In genomic region chr3:189324538-189325138, GRCh38 we compare ENCODE assay signal across 1 cellular context.
TF ChIP-seq lines count a peak whose summit lies in the region.

No MANE protein-coding gene starts in this region.

TF ChIP-seq in GM12878, 131 proteins besides CTCF, POLR2A, EP300 and RAD21 (continued from another document and continues in another):
- TF ChIP-seq BCLAF1 (IDR thresholded peaks at IDR 0.05) = no peak
- TF ChIP-seq STAT3 (IDR thresholded peaks at IDR 0.05; ENCODE audit: low read depth, low read length) = no peak
- TF ChIP-seq CHD2 (IDR thresholded peaks at IDR 0.05; ENCODE audit: borderline replicate concordance, low read depth, low read length) = 0 out of 2 replicates have a peak, but pooled peaks have one; percentile 33
- peak; percentile 100 for TF ChIP-seq RUNX3 (IDR thresholded peaks at IDR 0.05; ENCODE audit: low read length)
- TF ChIP-seq LARP7 (IDR thresholded peaks at IDR 0.05) = no peak
- peak; percentile 73; the same call in 1 of the 2 replicates for TF ChIP-seq MEF2A (IDR thresholded peaks at IDR 0.05; ENCODE audit: insufficient read depth, low read depth, low read length)
- TF ChIP-seq IKZF2 (IDR thresholded peaks at IDR 0.05) = peak; percentile 92 to 94
- TF ChIP-seq EZH2 (IDR thresholded peaks at IDR 0.05; ENCODE audit: borderline replicate concordance, control insufficient read depth, low read depth, low read length) = no peak
- no peak for TF ChIP-seq ASH2L (IDR thresholded peaks at IDR 0.05; ENCODE audit: borderline replicate concordance, low read depth)
- TF ChIP-seq JUND (IDR thresholded peaks at IDR 0.05; ENCODE audit: low read depth, low read length) = no peak
- TF ChIP-seq SMC3 (IDR thresholded peaks at IDR 0.05; ENCODE audit: borderline replicate concordance, low read length) = no peak
- no peak for TF ChIP-seq CHD1 (IDR thresholded peaks at IDR 0.05; ENCODE audit: low read depth, low read length)
- peak; percentile 37; the same call in 1 of the 2 replicates for TF ChIP-seq JUNB (IDR thresholded peaks at IDR 0.05)
- no peak for TF ChIP-seq STAT1 (conservative IDR thresholded peaks at IDR 0.05)
- peak; percentile 33; the same call in 1 of the 2 replicates for TF ChIP-seq TCF3 (IDR thresholded peaks at IDR 0.05; ENCODE audit: borderline replicate concordance, insufficient read depth, low read depth, low read length)
- no peak for TF ChIP-seq ZBTB4 (CRISPR knock-in tag; IDR thresholded peaks at IDR 0.05)
- peak; percentile 94 for TF ChIP-seq IKZF1 (conservative IDR thresholded peaks at IDR 0.05)
- TF ChIP-seq E4F1 (IDR thresholded peaks at IDR 0.05; ENCODE audit: borderline replicate concordance, partially characterized antibody) = no peak
- no peak for TF ChIP-seq ZNF207 (IDR thresholded peaks at IDR 0.05; ENCODE audit: borderline replicate concordance)
- no peak for TF ChIP-seq USF1 (IDR thresholded peaks at IDR 0.05; ENCODE audit: borderline replicate concordance, extremely low read length, insufficient read depth, low read depth, low read length)
- TF ChIP-seq RELA (IDR thresholded peaks at IDR 0.05; ENCODE audit: borderline replicate concordance, partially characterized antibody) = no peak
- peak; percentile 90 for TF ChIP-seq MTA2 (IDR thresholded peaks at IDR 0.05; ENCODE audit: low read depth)
- TF ChIP-seq DPF2 (IDR thresholded peaks at IDR 0.05) = peak; percentile 88
- TF ChIP-seq KLF5 (IDR thresholded peaks at IDR 0.05; ENCODE audit: partially characterized antibody) = no peak
- TF ChIP-seq NR2C2 (IDR thresholded peaks at IDR 0.05; ENCODE audit: borderline replicate concordance, control insufficient read depth, insufficient read length, low read depth) = no peak
- peak; percentile 68; the same call in 1 of the 2 replicates for TF ChIP-seq CBX5 (IDR thresholded peaks at IDR 0.05; ENCODE audit: low read depth)
- no peak for TF ChIP-seq ELK1 (IDR thresholded peaks at IDR 0.05; ENCODE audit: low read depth, low read length)
- 0 out of 2 replicates have a peak, but pooled peaks have one; percentile 58 for TF ChIP-seq TCF12 (IDR thresholded peaks at IDR 0.05; ENCODE audit: low read depth, low read length)
- peak; percentile 54; the same call in 1 of the 2 replicates for TF ChIP-seq ATF7 (IDR thresholded peaks at IDR 0.05; ENCODE audit: low read depth)
- peak; percentile 53 for TF ChIP-seq PKNOX1 (IDR thresholded peaks at IDR 0.05)
- no peak for TF ChIP-seq TARDBP (IDR thresholded peaks at IDR 0.05; ENCODE audit: borderline replicate concordance)
- peak; percentile 90 for TF ChIP-seq SKIL (IDR thresholded peaks at IDR 0.05; ENCODE audit: low read depth, poor library complexity, severe bottlenecking)
- no peak for TF ChIP-seq ZNF592 (IDR thresholded peaks at IDR 0.05)
- TF ChIP-seq FOXK2 (IDR thresholded peaks at IDR 0.05) = no peak
- no peak for TF ChIP-seq ZSCAN29 (IDR thresholded peaks at IDR 0.05)
- TF ChIP-seq PAX5 (IDR thresholded peaks at IDR 0.05; ENCODE audit: borderline replicate concordance, low read depth, low read length) = peak; percentile 95
- TF ChIP-seq BMI1 (IDR thresholded peaks at IDR 0.05; ENCODE audit: borderline replicate concordance) = no peak; the same call in 1 of the 2 replicates
- no peak for TF ChIP-seq HCFC1 (IDR thresholded peaks at IDR 0.05; ENCODE audit: low read length)
- no peak for TF ChIP-seq SUPT20H (IDR thresholded peaks at IDR 0.05; ENCODE audit: borderline replicate concordance, control insufficient read depth, low read depth, low read length)
- no peak for TF ChIP-seq E2F8 (IDR thresholded peaks at IDR 0.05; ENCODE audit: low read depth, partially characterized antibody)
